In genomic region chr15:85667491-85668424, GRCh38 we compare ENCODE assay signal across 8 cellular contexts.
DNase-seq lines count a peak whose midpoint lies in the region; ATAC-seq, FAIRE-seq and TF ChIP-seq lines count a peak whose summit lies in the region.

No MANE protein-coding gene starts in this region.

- CTCF ChIA-PET in activated CD4-positive, alpha-beta memory T cell treated with anti-CD3 and anti-CD28 coated beads, Interleukin-2, amount 10 ng/mL, durations not matched to agents 7 days and 5 days (lab: Charles Lee): interaction anchor here (1.0 to 1.6 kb wide), 3 partner anchors 23 to 46 kb away, joined by 3 to 4 read pairs (median 3); no protein-coding TSS in a partner anchor

- in situ Hi-C loops in KBM-7 (cut with MboI; ENCODE audit: low pct_unique_long_range_greater_than_20kb, low sequenced_read_pairs): no loop called here

- H3K4me3 ChIP-seq in GM06990 (replicated peaks; ENCODE audit: low read depth, low read length) (no peak overlapping the region; the same call in 1 of the 2 replicates), pancreas (no peak overlapping the region)

- POLR2A ChIA-PET in activated CD4-positive, alpha-beta memory T cell treated with anti-CD3 and anti-CD28 coated beads, Interleukin-2, amount 10 ng/mL, durations not matched to agents 7 days and 5 days (lab: Charles Lee): interaction anchor here (0.9 to 3.0 kb wide), 14 partner anchors 11 to 85 kb away, joined by 3 to 32 read pairs (median 4); no protein-coding TSS in a partner anchor

- H3K27ac Mint-ChIP-seq in activated CD4-positive, alpha-beta memory T cell treated with anti-CD3 and anti-CD28 coated beads, Interleukin-2, amount 10 ng/mL, durations not matched to agents 7 days and 5 days: peak overlapping the region; percentile 86

- H3K9me3 ChIP-seq in pancreas: no peaks in the 10 kb centered on the region

- intact Hi-C loops in pancreas (cut with DNase I): no loop called here

- DNase-seq in GM06990 (ENCODE audit: extremely low read depth, insufficient read length) (peak; percentile 66), KBM-7 (peak; percentile 77), fibroblast of gingiva (ENCODE audit: low read depth) (peak; percentile 96), pancreas (peak in 3 of 6 donors; percentile 56 to 68 (median 58)), inferior parietal cortex (ENCODE audit: extremely low spot score) (no peak), HuH-7 (ENCODE audit: low spot score) (no peak)
- DNase-seq in activated CD4-positive, alpha-beta memory T cell treated with anti-CD3 and anti-CD28 coated beads, Interleukin-2, amount 10 ng/mL, durations not matched to agents 7 days and 5 days: peak; percentile 61

- peak; percentile 96 for FAIRE-seq in pancreas (lab: Jason Lieb, UNC)

- peak overlapping the region; percentile 2 for H3K4me3 Mint-ChIP-seq in activated CD4-positive, alpha-beta memory T cell treated with anti-CD3 and anti-CD28 coated beads, Interleukin-2, amount 10 ng/mL, durations not matched to agents 7 days and 5 days

- H3K36me3 Mint-ChIP-seq in activated CD4-positive, alpha-beta memory T cell treated with anti-CD3 and anti-CD28 coated beads, Interleukin-2, amount 10 ng/mL, durations not matched to agents 7 days and 5 days (ENCODE audit: low read depth): peaks cover 71% of the 10 kb centered on the region

- no peaks in the 10 kb centered on the region for H3K9me3 Mint-ChIP-seq in activated CD4-positive, alpha-beta memory T cell treated with anti-CD3 and anti-CD28 coated beads, Interleukin-2, amount 10 ng/mL, durations not matched to agents 7 days and 5 days

- ATAC-seq in GM21717 (IDR thresholded peaks at IDR 0.05; ENCODE audit: unreplicated experiment) (peak; percentile 90), pancreas (peak; percentile 87 to 94 (median 92))

- WGBS in pancreas, 2 donors: 37 to 42% methylated on average over 5 of the region's 5 CpGs

- peak overlapping the region; percentile 68 to 82 (median 80) for H3K27ac ChIP-seq in pancreas

- H3K27me3 ChIP-seq in GM06990 (replicated peaks; ENCODE audit: control insufficient read depth, insufficient read depth, low read length) (no peaks in the 10 kb centered on the region), pancreas (no peaks in the 10 kb centered on the region)

- peaks cover 0 to 24% (median 17%) of the 10 kb centered on the region in 3 donors for H3K4me1 ChIP-seq in pancreas

- peaks cover 22% of the 10 kb centered on the region for H3K4me1 Mint-ChIP-seq in activated CD4-positive, alpha-beta memory T cell treated with anti-CD3 and anti-CD28 coated beads, Interleukin-2, amount 10 ng/mL, durations not matched to agents 7 days and 5 days

- no peaks in the 10 kb centered on the region for H3K27me3 Mint-ChIP-seq in activated CD4-positive, alpha-beta memory T cell treated with anti-CD3 and anti-CD28 coated beads, Interleukin-2, amount 10 ng/mL, durations not matched to agents 7 days and 5 days

- TF ChIP-seq CTCF in GM06990 (IDR thresholded peaks at IDR 0.05; ENCODE audit: insufficient read depth, low read length, poor library complexity, severe bottlenecking) (no peak), pancreas (IDR thresholded peaks at IDR 0.05) (no peak)

- H3K36me3 ChIP-seq in GM06990 (ENCODE audit: control insufficient read depth, insufficient read depth, low read length): peaks cover 4% of the 10 kb centered on the region
- peaks cover 5 to 69% (median 18%) of the 10 kb centered on the region in 3 donors for H3K36me3 ChIP-seq in pancreas

Comparison
In these comparisons a context has a peak if more than half of its experiments do, and no peak if none do; other contexts are left out.
1. DNase-seq: peak in GM06990 (single experiment), KBM-7 (single experiment), activated CD4-positive, alpha-beta memory T cell treated with anti-CD3 and anti-CD28 coated beads, Interleukin-2, amount 10 ng/mL, durations not matched to agents 7 days and 5 days (single experiment) and fibroblast of gingiva (single experiment); none in inferior parietal cortex (single experiment) and HuH-7 (single experiment).